Comparison of ENCODE assay signal across 15 cellular contexts in the genomic region with DNA sequence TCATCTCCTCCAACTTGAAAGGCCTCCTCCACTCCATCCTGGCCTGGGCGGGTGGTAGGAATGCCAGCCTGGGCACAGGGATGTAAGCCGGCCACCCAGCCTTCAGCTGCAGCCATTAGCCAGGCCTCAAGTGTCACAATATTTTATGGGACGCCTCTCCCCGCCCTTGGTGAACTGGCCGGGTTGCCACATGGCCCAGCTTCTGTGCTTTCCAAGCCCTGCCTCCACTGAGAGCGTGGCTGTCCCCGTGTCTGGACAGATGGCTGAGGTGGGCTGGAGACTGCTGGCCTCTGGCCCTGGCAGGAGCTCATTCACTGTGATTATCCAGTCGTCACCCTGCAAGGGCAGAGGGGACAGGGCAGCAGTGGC.
DNase-seq lines count a peak whose midpoint lies in the region; ATAC-seq, FAIRE-seq and TF ChIP-seq lines count a peak whose summit lies in the region.
"Had no signal": no experiment of that assay in that cellular context is flagged by ENCODE, and none has a peak within 500 bp of the region (broad histone marks: within the 10 kb centered on the region; RNA-seq: fewer than 3 reads in every experiment).

No MANE protein-coding gene starts in this region.

- no peak overlapping the region for H3K14ac ChIP-seq in H1 (ENCODE audit: insufficient read length)

- CTCF ChIA-PET in H1 (lab: Charles Lee; ENCODE audit: partially characterized antibody) = interaction anchor here (0.6 to 1.8 kb wide), 17 partner anchors 9 to 427 kb away, joined by 3 to 5 read pairs (median 3); no protein-coding TSS in a partner anchor

- no peak for TF ChIP-seq CTCF in H1 (IDR thresholded peaks at IDR 0.05; ENCODE audit: control extremely low read depth in 1 of 3, insufficient read depth in 1 of 3, low read depth in 1 of 3, low read length in 3 of 3)

- H2BK5ac ChIP-seq in H1 (ENCODE audit: low read depth, low read length) = peak overlapping the region; percentile 88; the same call in 1 of the 2 replicates

- peak overlapping the region; percentile 76; the same call in 1 of the 2 replicates for H2BK15ac ChIP-seq in H1 (ENCODE audit: low read length)

- H3K27me3 ChIP-seq in NT2/D1 (ENCODE audit: insufficient read depth, insufficient read length) (peaks cover 29% of the 10 kb centered on the region), H1 (replicated peaks in 1 of 4; ENCODE audit: control insufficient read depth in 3 of 4, extremely low read depth in 1 of 4, insufficient read depth in 3 of 4, low read length in 3 of 4) (peaks cover 0 to 25% (median 11%) of the 10 kb centered on the region in 4 experiments; a peak in 5 of 7 replicates), skeletal muscle tissue (ENCODE audit: control insufficient read depth in 3 of 3, insufficient read depth in 3 of 3, low read length in 3 of 3) (no peaks in the 10 kb centered on the region)

- no peak overlapping the region for H3K56ac ChIP-seq in H1 (replicated peaks; ENCODE audit: insufficient read length, low read depth, low read length)

- peaks cover 10% of the 10 kb centered on the region; the same call in 1 of the 2 replicates for H3K23me2 ChIP-seq in H1 (ENCODE audit: low read depth, low read length)

- H3K36me3 ChIP-seq in NT2/D1 (ENCODE audit: insufficient read depth, insufficient read length, low read length) (no peaks in the 10 kb centered on the region), H1 (ENCODE audit: control insufficient read depth in 2 of 4, insufficient read depth in 4 of 4, low read length in 3 of 4) (no peaks in the 10 kb centered on the region), skeletal muscle tissue (ENCODE audit: control insufficient read depth in 3 of 3, insufficient read depth in 3 of 3, low read length in 3 of 3) (no peaks in the 10 kb centered on the region)

- peak overlapping the region; percentile 96 for H3K18ac ChIP-seq in H1 (ENCODE audit: extremely low read depth, low read length)

- peak overlapping the region; percentile 16 to 17; a peak in 2 of 4 replicates for H3K4me2 ChIP-seq in H1 (ENCODE audit: insufficient read depth in 1 of 2, low read depth in 2 of 2, low read length in 2 of 2)

- peaks cover 36% of the 10 kb centered on the region for H3K4me1 ChIP-seq in NT2/D1 (ENCODE audit: insufficient read depth, insufficient read length)
- H3K4me1 ChIP-seq in H1 (replicated peaks in 1 of 4; ENCODE audit: control insufficient read depth in 3 of 4, insufficient read depth in 4 of 4, low read length in 3 of 4) = peaks cover 23 to 50% (median 42%) of the 10 kb centered on the region in 4 experiments
- H3K4me1 ChIP-seq in skeletal muscle tissue (ENCODE audit: control insufficient read depth in 3 of 3, insufficient read depth in 3 of 3, low read length in 3 of 3) = peaks cover 36 to 39% (median 39%) of the 10 kb centered on the region in 3 donors

- no peaks in the 10 kb centered on the region for H4K20me1 ChIP-seq in H1 (replicated peaks in 1 of 2; ENCODE audit: control insufficient read depth in 1 of 2, insufficient read depth in 2 of 2, low read length in 2 of 2)

- no peaks in the 10 kb centered on the region for H3K79me2 ChIP-seq in H1 (ENCODE audit: control insufficient read depth in 1 of 2, insufficient read depth in 2 of 2, low read length in 2 of 2)

- POLR2A ChIA-PET in H1 (lab: Charles Lee; ENCODE audit: partially characterized antibody) = interaction anchor here (0.7 to 6.6 kb wide), 5 partner anchors 10 to 81 kb away, joined by 3 to 89 read pairs (median 4); a partner anchor contains a TSS

- no peak overlapping the region for H3K23ac ChIP-seq in H1 (ENCODE audit: insufficient read length)

- ATAC-seq in HG03108 (IDR thresholded peaks at IDR 0.05; ENCODE audit: unreplicated experiment) (no peak), HG03196 (IDR thresholded peaks at IDR 0.05; ENCODE audit: unreplicated experiment) (no peak)
- ATAC-seq: activated CD4-positive, alpha-beta T cell treated with anti-CD3 and anti-CD28 coated beads for 36 hours; effector memory CD8-positive, alpha-beta T cell had no signal

- peak overlapping the region; percentile 19 for H4K5ac ChIP-seq in H1 (ENCODE audit: insufficient read length, low read depth, low read length)

- no peak overlapping the region for H3K4me3 ChIP-seq in NT2/D1 (ENCODE audit: insufficient read length, low read depth)
- H3K4me3 ChIP-seq in H1 (ENCODE audit: extremely low read depth in 1 of 4, insufficient read depth in 2 of 4, low read depth in 3 of 4, low read length in 4 of 4) = no peak overlapping the region
- peak overlapping the region in 2 of 3 donors; percentile 15 to 24 for H3K4me3 ChIP-seq in skeletal muscle tissue (ENCODE audit: low read length in 3 of 3)

- no peak for TF ChIP-seq RAD21 in H1 (IDR thresholded peaks at IDR 0.05 in 1 of 2, conservative IDR thresholded peaks at IDR 0.05 in 1 of 2; ENCODE audit: low read depth in 2 of 2, low read length in 2 of 2)

- peak overlapping the region; percentile 99 for H2BK20ac ChIP-seq in H1 (ENCODE audit: low read length)

- peak overlapping the region; percentile 96; the same call in 1 of the 2 replicates for H2AK5ac ChIP-seq in H1 (ENCODE audit: low read depth, low read length)

- no peak overlapping the region for H4K8ac ChIP-seq in H1 (ENCODE audit: extremely low read depth, insufficient read depth, low read length)

- TF ChIP-seq EP300 in H1 (IDR thresholded peaks at IDR 0.05; ENCODE audit: borderline replicate concordance in 1 of 2, low read depth in 2 of 2, low read length in 2 of 2) = no peak

- peak overlapping the region; percentile 86 for H4K91ac ChIP-seq in H1 (replicated peaks; ENCODE audit: insufficient read length, low read length)

- peak overlapping the region; percentile 99 for H2BK12ac ChIP-seq in H1 (ENCODE audit: low read depth, low read length)

- no peak overlapping the region for H2AFZ ChIP-seq in H1 (ENCODE audit: low read length)

- TF ChIP-seq POLR2A in H1 (IDR thresholded peaks at IDR 0.05; ENCODE audit: control extremely low read depth in 1 of 2, low read depth in 2 of 2, low read length in 2 of 2) (no peak), H54 (IDR thresholded peaks at IDR 0.05; ENCODE audit: low read depth, low read length) (no peak)

- H3K4ac ChIP-seq in H1 (replicated peaks; ENCODE audit: insufficient read length, low read depth, low read length) = peak overlapping the region; percentile 63

- H3K79me1 ChIP-seq in H1 (ENCODE audit: low read depth, low read length) = no peaks in the 10 kb centered on the region

- H3K9me3 ChIP-seq in NT2/D1 (ENCODE audit: insufficient read depth, low read length) (peaks cover 5% of the 10 kb centered on the region; the same call in 1 of the 2 replicates), H1 (ENCODE audit: insufficient read depth in 2 of 2, low read depth in 1 of 2, low read length in 1 of 2) (peaks cover 1 to 2% of the 10 kb centered on the region in 2 experiments; a peak in 3 of 4 replicates), skeletal muscle tissue (ENCODE audit: control insufficient read depth in 3 of 3, low read length in 3 of 3) (no peaks in the 10 kb centered on the region)

- H3K9ac ChIP-seq in NT2/D1 (ENCODE audit: insufficient read length, low read depth) = peak overlapping the region; percentile 64
- H3K9ac ChIP-seq in H1 (replicated peaks in 1 of 4; ENCODE audit: extremely low read depth in 1 of 4, low read depth in 3 of 4, low read length in 3 of 4) = no peak overlapping the region
- H3K9ac ChIP-seq in skeletal muscle tissue (ENCODE audit: low read depth in 1 of 3, low read length in 3 of 3) = peak overlapping the region in 2 of 3 donors; percentile 33

- 79% methylated on average over 7 of the region's 8 CpGs; no CpG with 5 or more reads in 1 of the 2 experiments for WGBS in H1 (ENCODE audit: extremely low coverage in 1 of 2, insufficient coverage in 1 of 2, insufficient read length in 1 of 2, insufficient replicate concordance in 2 of 2, low coverage in 1 of 2, low lambda C conversion rate in 2 of 2, missing lambda C conversion rate in 1 of 2), 2 experiments

- DNase-seq in NT2/D1 (ENCODE audit: low read depth, low spot score) = no peak
- no peak for DNase-seq in H1 (ENCODE audit: low read depth in 1 of 2, low spot score in 2 of 2)
- DNase-seq in medulla oblongata (ENCODE audit: extremely low spot score) = peak; percentile 61
- no peak for DNase-seq in A172 (ENCODE audit: low spot score)
- no peak for DNase-seq in H54 (ENCODE audit: insufficient read length, low spot score)
- DNase-seq: activated CD4-positive, alpha-beta T cell treated with anti-CD3 and anti-CD28 coated beads for 36 hours; effector memory CD8-positive, alpha-beta T cell; Kasumi-1; stimulated activated CD4-positive, alpha-beta T cell treated with anti-CD3 and anti-CD28 coated beads, Interleukin-4, amount 100 ng/mL, for 24 hours; stimulated activated naive CD4-positive, alpha-beta T cell had no signal

- FAIRE-seq in H1 (lab: Jason Lieb, UNC) (no peak), H54 (lab: Jason Lieb, UNC) (no peak)
- FAIRE-seq: astrocyte, GM12892 had no signal

- H2BK120ac ChIP-seq in H1 (replicated peaks; ENCODE audit: low read depth, low read length) = peak overlapping the region; percentile 66

- H3K27ac ChIP-seq in H1 (ENCODE audit: low read depth, low read length) (no peak overlapping the region; the same call in 1 of the 2 replicates), skeletal muscle tissue (ENCODE audit: low read depth, low read length) (peak overlapping the region; percentile 62)

TF ChIP-seq in H1, 55 proteins besides CTCF, POLR2A, EP300 and RAD21:
- TF ChIP-seq, protein P1, sequence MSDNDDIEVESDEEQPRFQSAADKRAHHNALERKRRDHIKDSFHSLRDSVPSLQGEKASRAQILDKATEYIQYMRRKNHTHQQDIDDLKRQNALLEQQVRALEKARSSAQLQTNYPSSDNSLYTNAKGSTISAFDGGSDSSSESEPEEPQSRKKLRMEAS (IDR thresholded peaks at IDR 0.05) = 0 out of 2 replicates have a peak, but pooled peaks have one; percentile 2
- no peak for TF ChIP-seq TAF1 (IDR thresholded peaks at IDR 0.05; ENCODE audit: low read depth, low read length)
TF ChIP-seq in H1: peak in this region for 1.

Comparison
In these comparisons a context has a peak if more than half of its experiments do, and no peak if none do; other contexts are left out.
1. H3K4me3 ChIP-seq: peak in skeletal muscle tissue (2 of 3); none in NT2/D1 (single experiment) and H1 (0 of 4).
2. H3K9ac ChIP-seq: peak in NT2/D1 (single experiment) and skeletal muscle tissue (2 of 3); none in H1 (0 of 4).